8 cellular contexts compared by ENCODE assay signal in genomic region chr17:7988750-7989178, GRCh38.
A peak's percentile ranks its signal among the peaks of the same experiment; 100 is the strongest.
DNase-seq lines count a peak whose midpoint lies in the region; ATAC-seq lines count a peak whose summit lies in the region.

No MANE protein-coding gene starts in this region.

- no peak overlapping the region for H3K4me3 ChIP-seq in SK-N-MC

- peak overlapping the region; percentile 74 for H3K27ac ChIP-seq in SK-N-MC

- no peaks in the 10 kb centered on the region for H3K9me3 ChIP-seq in SK-N-MC (ENCODE audit: low read depth, low read length)

- no peaks in the 10 kb centered on the region for H3K36me3 ChIP-seq in SK-N-MC (ENCODE audit: insufficient read depth, low read length)

- no peak for ATAC-seq in GM21390 (IDR thresholded peaks at IDR 0.05; ENCODE audit: unreplicated experiment)

- peak; percentile 43 for DNase-seq in activated CD4-positive, CD25-positive, alpha-beta regulatory T cell treated with anti-CD3 and anti-CD28 coated beads, Interleukin-2, amount 50 U/mL, for 16 hours (ENCODE audit: low read depth, low spot score)
- DNase-seq in activated CD4-positive, CD25-positive, alpha-beta regulatory T cell treated with anti-CD3 and anti-CD28 coated beads, Interleukin-2, amount 50 U/mL, for 72 hours: no peak
- DNase-seq in NCI-H1092 (lab: John Stamatoyannopoulos, UW) (peak; percentile 30), SK-N-MC (ENCODE audit: low read depth, low spot score) (peak; percentile 64), brain pericyte (ENCODE audit: low read depth, low spot score) (peak; percentile 41), islet precursor cell (peak; percentile 57)
- peak; percentile 77 for DNase-seq in stimulated activated CD4-positive, alpha-beta T cell treated with anti-CD3 and anti-CD28 coated beads, Interleukin-4, amount 100 ng/mL, for 24 hours

- peak overlapping the region; percentile 45 for H3K9ac ChIP-seq in SK-N-MC (ENCODE audit: insufficient read length)
